Comparison of ENCODE assay signal across 13 cellular contexts in genomic region chr15:45612790-45613415, GRCh38.
A peak's percentile ranks its signal among the peaks of the same experiment; 100 is the strongest.
DNase-seq lines count a peak whose midpoint lies in the region; ATAC-seq and TF ChIP-seq lines count a peak whose summit lies in the region.
"Had no signal": no experiment of that assay in that cellular context is flagged by ENCODE, and none has a peak within 500 bp of the region (broad histone marks: within the 10 kb centered on the region; RNA-seq: fewer than 3 reads in every experiment).

No MANE protein-coding gene starts in this region.

- TF ChIP-seq CTCF in WERI-Rb-1 (IDR thresholded peaks at IDR 0.05; ENCODE audit: low read depth, low read length) = no peak

- no peaks in the 10 kb centered on the region for H3K9me3 ChIP-seq in WERI-Rb-1 (ENCODE audit: severe bottlenecking)
- H3K9me3 ChIP-seq: thoracic aorta had no signal

- no peaks in the 10 kb centered on the region for H3K36me3 ChIP-seq in WERI-Rb-1

- no peaks in the 10 kb centered on the region for H3K27me3 ChIP-seq in WERI-Rb-1 (ENCODE audit: insufficient read depth, low read depth, severe bottlenecking)
- H3K27me3 ChIP-seq: dorsolateral prefrontal cortex had no signal

- DNase-seq in GM03348 (ENCODE audit: low spot score) (peak; percentile 24), WERI-Rb-1 (peak; percentile 45), glomerular visceral epithelial cell (ENCODE audit: extremely low spot score) (peak; percentile 25), KBM-7 (no peak), inferior parietal cortex (ENCODE audit: extremely low spot score) (no peak), erythroblast (lab: John Stamatoyannopoulos, UW) (no peak), hippocampal formation (lab: John Stamatoyannopoulos, UW) (no peak)
- DNase-seq: COR-L47, dorsolateral prefrontal cortex, nucleus accumbens had no signal

- no peak for TF ChIP-seq POLR2A in erythroblast (IDR thresholded peaks at IDR 0.05; ENCODE audit: low read length)

- H3K27ac ChIP-seq in WERI-Rb-1 = no peak overlapping the region
- H3K27ac ChIP-seq: dorsolateral prefrontal cortex, thoracic aorta had no signal

- no peak overlapping the region for H3K4me3 ChIP-seq in WERI-Rb-1 (ENCODE audit: low read depth, low read length)
- H3K4me3 ChIP-seq: dorsolateral prefrontal cortex, GM23338, thoracic aorta had no signal

- peak; percentile 61 for ATAC-seq in HG02610 (IDR thresholded peaks at IDR 0.05; ENCODE audit: unreplicated experiment)
- ATAC-seq: GM23338 had no signal

- in situ Hi-C loops in KBM-7 (cut with MboI; ENCODE audit: low pct_unique_long_range_greater_than_20kb, low sequenced_read_pairs) = loop anchor here (10.0 to 25.0 kb wide), 2 partner anchors 158 to 451 kb away; no protein-coding TSS in a partner anchor

Comparison
In these comparisons a context has a peak if more than half of its experiments do, and no peak if none do; other contexts are left out.
1. DNase-seq: peak in GM03348 (single experiment), WERI-Rb-1 (single experiment) and glomerular visceral epithelial cell (single experiment); none in KBM-7 (single experiment), inferior parietal cortex (single experiment), erythroblast (0 of 2) and hippocampal formation (0 of 2).